In the genomic region with DNA sequence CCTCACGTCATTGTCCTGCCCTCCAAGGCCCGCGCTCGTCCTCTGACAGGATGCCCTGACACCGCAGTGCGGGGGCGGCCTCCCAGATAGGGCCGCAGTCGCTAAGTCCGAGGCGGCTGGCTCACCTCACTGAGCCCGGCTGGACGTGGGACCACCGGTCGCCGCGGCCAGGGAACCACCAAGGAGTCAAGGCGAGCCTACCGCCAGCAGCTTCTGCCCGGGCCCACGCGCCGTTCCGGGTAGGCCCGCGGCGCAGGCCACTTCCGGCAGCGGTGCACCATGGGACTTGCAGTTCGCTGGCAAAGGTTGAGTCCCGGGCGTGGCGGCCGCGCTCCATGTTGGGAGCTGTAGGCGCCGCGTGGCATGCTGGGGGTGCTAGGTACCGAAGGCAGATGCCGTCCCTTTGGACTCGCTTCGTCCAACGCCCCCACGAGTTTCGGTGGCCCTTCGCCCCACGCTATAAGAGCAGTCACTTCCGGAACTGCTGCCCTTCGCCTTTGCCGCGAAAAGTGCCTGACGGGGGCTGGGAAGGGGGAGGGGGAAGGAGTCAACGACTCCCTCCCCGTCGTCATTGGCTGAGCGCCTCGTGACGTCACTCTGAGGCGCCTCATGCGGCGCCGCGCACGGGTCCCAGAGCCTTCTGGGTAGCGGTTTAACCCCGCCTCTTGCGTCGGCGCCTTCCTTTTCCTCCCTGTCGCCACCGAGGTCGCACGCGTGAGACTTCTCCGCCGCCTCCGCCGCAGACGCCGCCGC, we compare ENCODE assay signal across 1 cellular context.
TF ChIP-seq lines count a peak whose summit lies in the region.

RPLP2 (plus strand) TSS at position 681 of the 753 bp plus-strand sequence. CDS start 268 bp downstream, outside the sequence.

TF ChIP-seq in HepG2, 621 proteins besides CTCF, POLR2A, EP300 and RAD21 (continued from another document and continues in another):
- peak; percentile 20; the same call in 1 of the 2 replicates for TF ChIP-seq TRAFD1 (CRISPR knock-in tag; IDR thresholded peaks at IDR 0.05; ENCODE audit: borderline replicate concordance)
- TF ChIP-seq ZKSCAN5 (CRISPR knock-in tag; IDR thresholded peaks at IDR 0.05): no peak
- no peak for TF ChIP-seq ZNF180 (CRISPR knock-in tag; IDR thresholded peaks at IDR 0.05; ENCODE audit: borderline replicate concordance, low read depth)
- no peak for TF ChIP-seq ZNF251 (CRISPR knock-in tag; IDR thresholded peaks at IDR 0.05)
- TF ChIP-seq EHMT2 (IDR thresholded peaks at IDR 0.05; ENCODE audit: borderline replicate concordance, low read depth, low read length): no peak
- peak; percentile 37; the same call in 1 of the 2 replicates for TF ChIP-seq AKAP8 (CRISPR knock-in tag; IDR thresholded peaks at IDR 0.05)
- TF ChIP-seq, protein P1, sequence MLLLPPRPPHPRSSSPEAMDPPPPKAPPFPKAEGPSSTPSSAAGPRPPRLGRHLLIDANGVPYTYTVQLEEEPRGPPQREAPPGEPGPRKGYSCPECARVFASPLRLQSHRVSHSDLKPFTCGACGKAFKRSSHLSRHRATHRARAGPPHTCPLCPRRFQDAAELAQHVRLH (CRISPR knock-in tag; IDR thresholded peaks at IDR 0.05; ENCODE audit: borderline replicate concordance, low read depth): peak; percentile 76; the same call in 1 of the 2 replicates
- no peak; the same call in none of the 2 replicates for TF ChIP-seq BRD4 (CRISPR knock-in tag; IDR thresholded peaks at IDR 0.05)
- TF ChIP-seq CBX5 (CRISPR knock-in tag; IDR thresholded peaks at IDR 0.05; ENCODE audit: borderline replicate concordance): no peak
- peak; percentile 78 for TF ChIP-seq BHLHE40 (IDR thresholded peaks at IDR 0.05; ENCODE audit: low read length)
- TF ChIP-seq, protein P2, sequence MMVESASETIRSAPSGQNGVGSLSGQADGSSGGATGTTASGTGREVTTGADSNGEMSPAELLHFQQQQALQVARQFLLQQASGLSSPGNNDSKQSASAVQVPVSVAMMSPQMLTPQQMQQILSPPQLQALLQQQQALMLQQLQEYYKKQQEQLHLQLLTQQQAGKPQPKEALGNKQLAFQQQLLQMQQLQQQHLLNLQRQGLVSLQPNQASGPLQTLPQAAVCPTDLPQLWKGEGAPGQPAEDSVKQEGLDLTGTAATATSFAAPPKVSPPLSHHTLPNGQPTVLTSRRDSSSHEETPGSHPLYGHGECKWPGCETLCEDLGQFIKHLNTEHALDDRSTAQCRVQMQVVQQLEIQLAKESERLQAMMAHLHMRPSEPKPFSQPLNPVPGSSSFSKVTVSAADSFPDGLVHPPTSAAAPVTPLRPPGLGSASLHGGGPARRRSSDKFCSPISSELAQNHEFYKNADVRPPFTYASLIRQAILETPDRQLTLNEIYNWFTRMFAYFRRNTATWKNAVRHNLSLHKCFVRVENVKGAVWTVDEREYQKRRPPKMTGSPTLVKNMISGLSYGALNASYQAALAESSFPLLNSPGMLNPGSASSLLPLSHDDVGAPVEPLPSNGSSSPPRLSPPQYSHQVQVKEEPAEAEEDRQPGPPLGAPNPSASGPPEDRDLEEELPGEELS (CRISPR knock-in tag; IDR thresholded peaks at IDR 0.05): no peak
- no peak; the same call in 1 of the 2 replicates for TF ChIP-seq ZSCAN20 (CRISPR knock-in tag; IDR thresholded peaks at IDR 0.05; ENCODE audit: borderline replicate concordance)
- TF ChIP-seq HOXA9 (CRISPR knock-in tag; IDR thresholded peaks at IDR 0.05; ENCODE audit: borderline replicate concordance): peak; percentile 84
- TF ChIP-seq TSC22D2 (CRISPR knock-in tag; IDR thresholded peaks at IDR 0.05; ENCODE audit: borderline replicate concordance): 0 out of 2 replicates have a peak, but pooled peaks have one; percentile 8
- no peak; the same call in 1 of the 2 replicates for TF ChIP-seq FUBP1 (CRISPR knock-in tag; IDR thresholded peaks at IDR 0.05; ENCODE audit: borderline replicate concordance)
- TF ChIP-seq, protein P3, sequence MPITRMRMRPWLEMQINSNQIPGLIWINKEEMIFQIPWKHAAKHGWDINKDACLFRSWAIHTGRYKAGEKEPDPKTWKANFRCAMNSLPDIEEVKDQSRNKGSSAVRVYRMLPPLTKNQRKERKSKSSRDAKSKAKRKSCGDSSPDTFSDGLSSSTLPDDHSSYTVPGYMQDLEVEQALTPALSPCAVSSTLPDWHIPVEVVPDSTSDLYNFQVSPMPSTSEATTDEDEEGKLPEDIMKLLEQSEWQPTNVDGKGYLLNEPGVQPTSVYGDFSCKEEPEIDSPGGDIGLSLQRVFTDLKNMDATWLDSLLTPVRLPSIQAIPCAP (CRISPR knock-in tag; IDR thresholded peaks at IDR 0.05; ENCODE audit: low read depth): no peak
- no peak for TF ChIP-seq ZFP36 (IDR thresholded peaks at IDR 0.05; ENCODE audit: borderline replicate concordance, low read depth, low read length, partially characterized antibody)
- no peak for TF ChIP-seq ZNF367 (CRISPR knock-in tag; IDR thresholded peaks at IDR 0.05; ENCODE audit: borderline replicate concordance)
- no peak for TF ChIP-seq ZFP36L2 (CRISPR knock-in tag; IDR thresholded peaks at IDR 0.05)
- TF ChIP-seq MLLT10 (CRISPR knock-in tag; IDR thresholded peaks at IDR 0.05): no peak
- TF ChIP-seq ZNF75D (CRISPR knock-in tag; IDR thresholded peaks at IDR 0.05; ENCODE audit: borderline replicate concordance): no peak
- TF ChIP-seq, protein P4, sequence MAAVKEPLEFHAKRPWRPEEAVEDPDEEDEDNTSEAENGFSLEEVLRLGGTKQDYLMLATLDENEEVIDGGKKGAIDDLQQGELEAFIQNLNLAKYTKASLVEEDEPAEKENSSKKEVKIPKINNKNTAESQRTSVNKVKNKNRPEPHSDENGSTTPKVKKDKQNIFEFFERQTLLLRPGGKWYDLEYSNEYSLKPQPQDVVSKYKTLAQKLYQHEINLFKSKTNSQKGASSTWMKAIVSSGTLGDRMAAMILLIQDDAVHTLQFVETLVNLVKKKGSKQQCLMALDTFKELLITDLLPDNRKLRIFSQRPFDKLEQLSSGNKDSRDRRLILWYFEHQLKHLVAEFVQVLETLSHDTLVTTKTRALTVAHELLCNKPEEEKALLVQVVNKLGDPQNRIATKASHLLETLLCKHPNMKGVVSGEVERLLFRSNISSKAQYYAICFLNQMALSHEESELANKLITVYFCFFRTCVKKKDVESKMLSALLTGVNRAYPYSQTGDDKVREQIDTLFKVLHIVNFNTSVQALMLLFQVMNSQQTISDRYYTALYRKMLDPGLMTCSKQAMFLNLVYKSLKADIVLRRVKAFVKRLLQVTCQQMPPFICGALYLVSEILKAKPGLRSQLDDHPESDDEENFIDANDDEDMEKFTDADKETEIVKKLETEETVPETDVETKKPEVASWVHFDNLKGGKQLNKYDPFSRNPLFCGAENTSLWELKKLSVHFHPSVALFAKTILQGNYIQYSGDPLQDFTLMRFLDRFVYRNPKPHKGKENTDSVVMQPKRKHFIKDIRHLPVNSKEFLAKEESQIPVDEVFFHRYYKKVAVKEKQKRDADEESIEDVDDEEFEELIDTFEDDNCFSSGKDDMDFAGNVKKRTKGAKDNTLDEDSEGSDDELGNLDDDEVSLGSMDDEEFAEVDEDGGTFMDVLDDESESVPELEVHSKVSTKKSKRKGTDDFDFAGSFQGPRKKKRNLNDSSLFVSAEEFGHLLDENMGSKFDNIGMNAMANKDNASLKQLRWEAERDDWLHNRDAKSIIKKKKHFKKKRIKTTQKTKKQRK (IDR thresholded peaks at IDR 0.05; ENCODE audit: low read length): no peak
- TF ChIP-seq ZEB1 (IDR thresholded peaks at IDR 0.05; ENCODE audit: insufficient replicate concordance, low read depth): no peak
- TF ChIP-seq CREM (IDR thresholded peaks at IDR 0.05): peak; percentile 99
- peak; percentile 81 for TF ChIP-seq CREM (CRISPR knock-in tag; IDR thresholded peaks at IDR 0.05)
- peak; percentile 93 for TF ChIP-seq ZNF501 (CRISPR knock-in tag; IDR thresholded peaks at IDR 0.05)
- peak; percentile 57; the same call in 1 of the 2 replicates for TF ChIP-seq ESRRA (CRISPR knock-in tag; IDR thresholded peaks at IDR 0.05; ENCODE audit: low read depth)
- peak; percentile 82 for TF ChIP-seq ASH2L (IDR thresholded peaks at IDR 0.05; ENCODE audit: insufficient read length, low read depth, low read length)
- TF ChIP-seq SIX4 (CRISPR knock-in tag; IDR thresholded peaks at IDR 0.05): no peak
- peak; percentile 87; the same call in 1 of the 2 replicates for TF ChIP-seq ZBTB42 (CRISPR knock-in tag; IDR thresholded peaks at IDR 0.05)
- 0 out of 2 replicates have a peak, but pooled peaks have one; percentile 50 for TF ChIP-seq HNRNPL (IDR thresholded peaks at IDR 0.05; ENCODE audit: low read depth, low read length)
- 0 out of 2 replicates have a peak, but pooled peaks have one; percentile 26 for TF ChIP-seq ZNF337 (CRISPR knock-in tag; IDR thresholded peaks at IDR 0.05; ENCODE audit: borderline replicate concordance, low read depth)
- TF ChIP-seq ZNF34 (CRISPR knock-in tag; IDR thresholded peaks at IDR 0.05; ENCODE audit: borderline replicate concordance): peak; percentile 89
- TF ChIP-seq ZNF256 (CRISPR knock-in tag; conservative IDR thresholded peaks at IDR 0.05): no peak
- peak; percentile 91 for TF ChIP-seq ZNF839 (CRISPR knock-in tag; IDR thresholded peaks at IDR 0.05; ENCODE audit: borderline replicate concordance)
- TF ChIP-seq PHF5A (CRISPR knock-in tag; IDR thresholded peaks at IDR 0.05; ENCODE audit: low read depth, unreplicated experiment): no peak
- peak; percentile 80 for TF ChIP-seq RFX5 (IDR thresholded peaks at IDR 0.05; ENCODE audit: low read depth, low read length)
- TF ChIP-seq ADNP (CRISPR knock-in tag; IDR thresholded peaks at IDR 0.05): no peak
- TF ChIP-seq MAX (IDR thresholded peaks at IDR 0.05): peak; percentile 93
- TF ChIP-seq MEF2D (CRISPR knock-in tag; IDR thresholded peaks at IDR 0.05): peak; percentile 74
- TF ChIP-seq JUND (CRISPR knock-in tag; IDR thresholded peaks at IDR 0.05): 0 out of 2 replicates have a peak, but pooled peaks have one; percentile 12
- TF ChIP-seq RNF2 (conservative IDR thresholded peaks at IDR 0.05; ENCODE audit: low read depth): peak; percentile 88
- peak; percentile 71; the same call in 1 of the 2 replicates for TF ChIP-seq TOPORS (CRISPR knock-in tag; IDR thresholded peaks at IDR 0.05)
- TF ChIP-seq CBFB (CRISPR knock-in tag; IDR thresholded peaks at IDR 0.05): peak; percentile 83; the same call in 1 of the 2 replicates
- TF ChIP-seq NFAT5 (CRISPR knock-in tag; IDR thresholded peaks at IDR 0.05): peak; percentile 44; the same call in 1 of the 2 replicates
- TF ChIP-seq GFI1 (CRISPR knock-in tag; IDR thresholded peaks at IDR 0.05; ENCODE audit: borderline replicate concordance): no peak; the same call in 1 of the 2 replicates
- TF ChIP-seq ZNF720 (CRISPR knock-in tag; IDR thresholded peaks at IDR 0.05): no peak
- TF ChIP-seq CENPX (CRISPR knock-in tag; IDR thresholded peaks at IDR 0.05): no peak
